In genomic region chrX:103536071-103536470, GRCh38 we compare ENCODE assay signal across 19 cellular contexts. TPM values are rescaled to one million over a fixed set of nuclear protein-coding genes. Genes with fewer than 3 reads are reported as not detected.
DNase-seq lines count a peak whose midpoint lies in the region; FAIRE-seq and TF ChIP-seq lines count a peak whose summit lies in the region.
"Had no signal": no experiment of that assay in that cellular context is flagged by ENCODE, and none has a peak within 500 bp of the region (broad histone marks: within the 10 kb centered on the region; RNA-seq: fewer than 3 reads in every experiment).

No MANE protein-coding gene starts in this region.

- H3K36me3 ChIP-seq in astrocyte (ENCODE audit: insufficient read depth, low read length) (no peaks in the 10 kb centered on the region), fibroblast of lung (ENCODE audit: control insufficient read depth, insufficient read depth, low read length) (no peaks in the 10 kb centered on the region), urinary bladder (ENCODE audit: insufficient read depth) (no peaks in the 10 kb centered on the region)
- H3K36me3 ChIP-seq: left ventricle myocardium inferior, neutrophil had no signal

- H3K9ac ChIP-seq in astrocyte (ENCODE audit: low read length), result no peak overlapping the region
- H3K9ac ChIP-seq in fibroblast of lung (ENCODE audit: insufficient read depth, low read length), result no peak overlapping the region

- H3K9me3 ChIP-seq in astrocyte (ENCODE audit: insufficient read depth, low read depth, low read length) (no peaks in the 10 kb centered on the region), fibroblast of lung (ENCODE audit: control insufficient read depth, insufficient read depth, low read depth, low read length) (no peaks in the 10 kb centered on the region)
- H3K9me3 ChIP-seq: left ventricle myocardium inferior, neutrophil had no signal

- no peak overlapping the region for H3K4me3 Mint-ChIP-seq in astrocyte (ENCODE audit: unreplicated experiment)
- H3K4me3 Mint-ChIP-seq in immature natural killer cell, result no peak overlapping the region
- H3K4me3 Mint-ChIP-seq: CD8-positive, alpha-beta memory T cell; dendritic cell treated with granulocyte-macrophage colony-stimulating factor and Interleukin-4, amounts not matched to agents 40 ng/mL and 50 ng/mL, for 4 days; H9 had no signal

- H3K27ac Mint-ChIP-seq in astrocyte (ENCODE audit: unreplicated experiment) (no peak overlapping the region), immature natural killer cell (no peak overlapping the region)
- H3K27ac Mint-ChIP-seq: CD8-positive, alpha-beta memory T cell; dendritic cell treated with granulocyte-macrophage colony-stimulating factor and Interleukin-4, amounts not matched to agents 40 ng/mL and 50 ng/mL, for 4 days; H9 had no signal

- H3K79me2 ChIP-seq in astrocyte (ENCODE audit: insufficient read depth, low read length), result no peaks in the 10 kb centered on the region
- H3K79me2 ChIP-seq in fibroblast of lung (ENCODE audit: control insufficient read depth, insufficient read depth, low read length), result no peaks in the 10 kb centered on the region

- H3K9me3 Mint-ChIP-seq in astrocyte (ENCODE audit: unreplicated experiment) (no peaks in the 10 kb centered on the region), immature natural killer cell (no peaks in the 10 kb centered on the region)
- H3K9me3 Mint-ChIP-seq: CD8-positive, alpha-beta memory T cell; dendritic cell treated with granulocyte-macrophage colony-stimulating factor and Interleukin-4, amounts not matched to agents 40 ng/mL and 50 ng/mL, for 4 days had no signal

- no peaks in the 10 kb centered on the region for H3K27me3 Mint-ChIP-seq in astrocyte (ENCODE audit: low read depth, unreplicated experiment)
- H3K27me3 Mint-ChIP-seq in immature natural killer cell (ENCODE audit: low read depth in 3 of 3), result peaks cover 2 to 3% (median 2%) of the 10 kb centered on the region in 3 donors
- H3K27me3 Mint-ChIP-seq: dendritic cell treated with granulocyte-macrophage colony-stimulating factor and Interleukin-4, amounts not matched to agents 40 ng/mL and 50 ng/mL, for 4 days had no signal

- H3K36me3 Mint-ChIP-seq in astrocyte (ENCODE audit: low read depth, unreplicated experiment) (no peaks in the 10 kb centered on the region), immature natural killer cell (no peaks in the 10 kb centered on the region)
- H3K36me3 Mint-ChIP-seq: CD8-positive, alpha-beta memory T cell had no signal

- H4K20me1 ChIP-seq in astrocyte (ENCODE audit: insufficient read depth, low read length), result no peaks in the 10 kb centered on the region
- no peaks in the 10 kb centered on the region for H4K20me1 ChIP-seq in fibroblast of lung (ENCODE audit: control insufficient read depth, extremely low read depth, insufficient read depth, low read length)

- H3K4me1 ChIP-seq in astrocyte (ENCODE audit: insufficient read depth, low read length) (no peaks in the 10 kb centered on the region), fibroblast of lung (ENCODE audit: control insufficient read depth, extremely low read depth, insufficient read depth, low read length) (no peaks in the 10 kb centered on the region), urinary bladder (ENCODE audit: insufficient read depth) (no peaks in the 10 kb centered on the region)
- H3K4me1 ChIP-seq: left ventricle myocardium inferior had no signal

- H3K4me1 Mint-ChIP-seq in astrocyte (ENCODE audit: low read depth, unreplicated experiment) (no peaks in the 10 kb centered on the region), immature natural killer cell (peaks cover 4 to 5% of the 10 kb centered on the region in 2 donors)

- H3K27ac ChIP-seq in astrocyte (ENCODE audit: low read depth, low read length) (no peak overlapping the region), fibroblast of lung (ENCODE audit: insufficient read depth, low read length) (no peak overlapping the region), urinary bladder (ENCODE audit: low read depth) (peak overlapping the region; percentile 73)
- H3K27ac ChIP-seq: left ventricle myocardium inferior, neutrophil had no signal

- H3K4me2 ChIP-seq in astrocyte (ENCODE audit: low read length) (no peak overlapping the region), fibroblast of lung (ENCODE audit: extremely low read depth, insufficient read depth, low read length) (no peak overlapping the region)

- FAIRE-seq in astrocyte (lab: Jason Lieb, UNC), result peak; percentile 99
- FAIRE-seq: GM12892 had no signal

- TF ChIP-seq CTCF in astrocyte (IDR thresholded peaks at IDR 0.05; ENCODE audit: insufficient read depth, low read depth, low read length) (no peak), fibroblast of lung (conservative IDR thresholded peaks at IDR 0.05 in 1 of 2, IDR thresholded peaks at IDR 0.05 in 1 of 2; ENCODE audit: low read depth in 1 of 2, low read length in 2 of 2) (no peak)

- no peak for DNase-seq in astrocyte (ENCODE audit: low read depth)
- peak; percentile 16 to 36 for DNase-seq in fibroblast of lung (ENCODE audit: low read depth in 2 of 2)
- peak; percentile 7 for DNase-seq in renal cortical epithelial cell (ENCODE audit: low read depth)
- DNase-seq in immature natural killer cell, result no peak
- no peak for DNase-seq in hypothalamus (lab: John Stamatoyannopoulos, UW)
- no peak for DNase-seq in SK-N-DZ (ENCODE audit: low spot score)
- DNase-seq: CD8-positive, alpha-beta memory T cell; DMS53; H9; left ventricle myocardium inferior; NCI-H1436 treated with DMSO at 0.1 percent for 48 hours; NCI-H69; SHP77 treated with DMSO at 0.1 percent for 48 hours; stimulated activated CD4-positive, alpha-beta T cell treated with anti-CD3 and anti-CD28 coated beads, Interleukin-2, amount 100 ng/mL, for 24 hours; stimulated activated naive CD4-positive, alpha-beta T cell treated with Interleukin-2 at 50 U/mL for 16 hours had no signal

- no peaks in the 10 kb centered on the region for H3K27me3 ChIP-seq in astrocyte (ENCODE audit: insufficient read depth, low read length)
- H3K27me3 ChIP-seq in fibroblast of lung (ENCODE audit: control insufficient read depth, insufficient read depth, low read length), result no peaks in the 10 kb centered on the region
- H3K27me3 ChIP-seq: neutrophil had no signal

- H3K4me3 ChIP-seq in astrocyte (ENCODE audit: insufficient read depth, low read depth, low read length), result no peak overlapping the region
- H3K4me3 ChIP-seq in fibroblast of lung (replicated peaks in 1 of 4; ENCODE audit: control extremely low read depth in 1 of 4, insufficient read depth in 1 of 4, low read depth in 3 of 4, low read length in 4 of 4), result no peak overlapping the region
- no peak overlapping the region for H3K4me3 ChIP-seq in urinary bladder (ENCODE audit: low read depth, low read length)
- H3K4me3 ChIP-seq: left ventricle myocardium inferior had no signal

- H2AFZ ChIP-seq in astrocyte (ENCODE audit: low read depth, low read length), result no peak overlapping the region
- no peak overlapping the region for H2AFZ ChIP-seq in fibroblast of lung (ENCODE audit: low read length)

RNA-seq across cellular contexts. Expression of gene RAB40A, which starts 16.8 kb away (rescaled TPM):
- total RNA-seq in astrocyte, result 0.07 TPM in 1 of 2 replicates, not detected in the other
- under 0.01 and 0.17 TPM in 2 replicates for total RNA-seq in fibroblast of lung
- polyA plus RNA-seq in fibroblast of lung, result 0.06 and 0.07 TPM in 2 replicates
- polyA plus RNA-seq in fibroblast of lung (2012), result 0.35 and 0.48 TPM in 2 replicates
- polyA minus RNA-seq in fibroblast of lung (ENCODE audit: low replicate concordance), result not detected in 2 replicates
- total RNA-seq in renal cortical epithelial cell, result 0.25 TPM in 1 of 2 replicates, not detected in the other
- total RNA-seq in urinary bladder, result 1.7 TPM
- polyA plus RNA-seq in urinary bladder, result 1.4 TPM
- not detected for polyA plus RNA-seq in immature natural killer cell
- 0.20 and 0.43 TPM in 2 replicates for polyA plus RNA-seq in SK-N-DZ (2014; cell fraction: cytosol; rRNA removed)
- 1.6 and 1.8 TPM in 2 replicates for polyA plus RNA-seq in SK-N-DZ (2014; cell fraction: nucleus; rRNA removed)
- total RNA-seq: H9, left ventricle myocardium inferior had no signal
- polyA plus RNA-seq: CD8-positive, alpha-beta memory T cell had no signal

RNA-seq across cellular contexts. Expression of gene TCEAL4, which starts 49.2 kb away (rescaled TPM):
- total RNA-seq in astrocyte (49.9 and 51.3 TPM in 2 replicates), fibroblast of lung (57.0 and 63.6 TPM in 2 replicates), renal cortical epithelial cell (30.2 and 66.4 TPM in 2 replicates), urinary bladder (42.0 TPM)
- polyA plus RNA-seq in fibroblast of lung (47.3 and 75.7 TPM in 2 replicates), urinary bladder (620 TPM), immature natural killer cell (10 to 100 TPM in 1 of 3 donors, 1 to 10 TPM in 2; 1.6 to 10.8 (median 4.8) TPM)
- 114 and 168 TPM in 2 replicates for polyA plus RNA-seq in fibroblast of lung (2012)
- 3.1 and 4.1 TPM in 2 replicates for polyA minus RNA-seq in fibroblast of lung (ENCODE audit: low replicate concordance)
- 35.8 and 46.2 TPM in 2 replicates for polyA plus RNA-seq in SK-N-DZ (2014; cell fraction: cytosol; rRNA removed)
- polyA plus RNA-seq in SK-N-DZ (2014; cell fraction: nucleus; rRNA removed), result 20.5 and 22.0 TPM in 2 replicates

Comparison
In these comparisons a context has a peak if more than half of its experiments do, and no peak if none do; other contexts are left out.
1. DNase-seq: peak in fibroblast of lung (2 of 2) and renal cortical epithelial cell (single experiment); none in astrocyte (single experiment), immature natural killer cell (0 of 3), hypothalamus (0 of 51) and SK-N-DZ (single experiment).